19 cellular contexts compared by ENCODE assay signal in genomic region chr10:59434463-59435326, GRCh38.
DNase-seq lines count a peak whose midpoint lies in the region; FAIRE-seq and TF ChIP-seq lines count a peak whose summit lies in the region.
"Had no signal": no experiment of that assay in that cellular context is flagged by ENCODE, and none has a peak within 500 bp of the region (broad histone marks: within the 10 kb centered on the region; RNA-seq: fewer than 3 reads in every experiment).

No MANE protein-coding gene starts in this region.

- CTCF ChIA-PET in activated naive CD4-positive, alpha-beta T cell treated with anti-CD3 and anti-CD28 coated beads, Interleukin-2, amount 10 ng/mL, durations not matched to agents 7 days and 5 days (lab: Charles Lee), result no interaction called here

- H3K27me3 Mint-ChIP-seq in astrocyte (ENCODE audit: low read depth, unreplicated experiment), result no peaks in the 10 kb centered on the region
- H3K27me3 Mint-ChIP-seq in activated naive CD4-positive, alpha-beta T cell treated with anti-CD3 and anti-CD28 coated beads, Interleukin-2, amount 10 ng/mL, durations not matched to agents 7 days and 5 days, result no peaks in the 10 kb centered on the region
- H3K27me3 Mint-ChIP-seq: naive thymus-derived CD8-positive, alpha-beta T cell had no signal

- 51 to 52% methylated on average over 4 of the region's 4 CpGs for WGBS in transverse colon (ENCODE audit: low coverage in 1 of 2), 2 donors

- H3K4me1 ChIP-seq in astrocyte (ENCODE audit: insufficient read depth, low read length), result peaks cover 17% of the 10 kb centered on the region
- H3K4me1 ChIP-seq in transverse colon, result peaks cover 0 to 3% (median 0%) of the 10 kb centered on the region in 4 donors
- H3K4me1 ChIP-seq: thyroid gland had no signal

- TF ChIP-seq CTCF in astrocyte (IDR thresholded peaks at IDR 0.05; ENCODE audit: insufficient read depth, low read depth, low read length) (no peak), transverse colon (IDR thresholded peaks at IDR 0.05) (no peak)

- H3K27ac ChIP-seq in astrocyte (ENCODE audit: low read depth, low read length) (peak overlapping the region; percentile 41), transverse colon (no peak overlapping the region)
- H3K27ac ChIP-seq: thyroid gland had no signal

- peak overlapping the region; percentile 20 for H3K9ac ChIP-seq in astrocyte (ENCODE audit: low read length)

- TF ChIP-seq POLR2A in transverse colon (IDR thresholded peaks at IDR 0.05), result no peak

- no peak overlapping the region for H3K4me3 ChIP-seq in astrocyte (ENCODE audit: insufficient read depth, low read depth, low read length)
- no peak overlapping the region for H3K4me3 ChIP-seq in skeletal muscle cell (ENCODE audit: low read depth, low read length)
- no peak overlapping the region for H3K4me3 ChIP-seq in transverse colon
- H3K4me3 ChIP-seq: esophagus squamous epithelium, thyroid gland had no signal

- no peak overlapping the region for H2AFZ ChIP-seq in astrocyte (ENCODE audit: low read depth, low read length)

- H3K36me3 ChIP-seq in astrocyte (ENCODE audit: insufficient read depth, low read length) (no peaks in the 10 kb centered on the region), transverse colon (no peaks in the 10 kb centered on the region)
- H3K36me3 ChIP-seq: esophagus squamous epithelium, thyroid gland had no signal

- no peaks in the 10 kb centered on the region for H3K9me3 Mint-ChIP-seq in astrocyte (ENCODE audit: unreplicated experiment)
- H3K9me3 Mint-ChIP-seq in activated naive CD4-positive, alpha-beta T cell treated with anti-CD3 and anti-CD28 coated beads, Interleukin-2, amount 10 ng/mL, durations not matched to agents 7 days and 5 days, result no peaks in the 10 kb centered on the region
- H3K9me3 Mint-ChIP-seq: IgD-negative memory B cell had no signal

- no peak for FAIRE-seq in astrocyte (lab: Jason Lieb, UNC)
- FAIRE-seq: TTC549 had no signal

- DNase-seq in HS-27A (ENCODE audit: low read depth) (peak; percentile 41), astrocyte (ENCODE audit: low read depth) (peak; percentile 38), foreskin melanocyte (peak; percentile 64), skeletal muscle cell (ENCODE audit: low read depth) (peak; percentile 30), transverse colon (no peak), middle frontal gyrus (ENCODE audit: extremely low spot score, low spot score) (no peak), RPMI8226 (no peak)
- DNase-seq in activated naive CD4-positive, alpha-beta T cell treated with anti-CD3 and anti-CD28 coated beads, Interleukin-2, amount 10 ng/mL, durations not matched to agents 7 days and 5 days, result no peak
- DNase-seq: activated gamma-delta T cell treated with Interleukin-2 at 50 U/mL for 16 hours; cerebellar nuclear complex; esophagus squamous epithelium; naive thymus-derived CD8-positive, alpha-beta T cell; NCI-H1436 treated with DMSO at 0.1 percent for 48 hours; NCI-H526; Right ventricle myocardium superior; stimulated activated CD4-positive, alpha-beta T cell treated with anti-CD3 and anti-CD28 coated beads, Interleukin-12 subunit alpha, Interleukin-12 subunit beta, amount 100 ng/mL, for 4 hours; thyroid gland had no signal

- no peak overlapping the region for H3K4me3 Mint-ChIP-seq in astrocyte (ENCODE audit: unreplicated experiment)
- H3K4me3 Mint-ChIP-seq in activated naive CD4-positive, alpha-beta T cell treated with anti-CD3 and anti-CD28 coated beads, Interleukin-2, amount 10 ng/mL, durations not matched to agents 7 days and 5 days, result no peak overlapping the region
- H3K4me3 Mint-ChIP-seq: IgD-negative memory B cell; naive thymus-derived CD8-positive, alpha-beta T cell had no signal

- no peaks in the 10 kb centered on the region for H3K9me3 ChIP-seq in astrocyte (ENCODE audit: insufficient read depth, low read depth, low read length)
- no peaks in the 10 kb centered on the region for H3K9me3 ChIP-seq in transverse colon
- H3K9me3 ChIP-seq: esophagus squamous epithelium, thyroid gland had no signal

- in situ Hi-C loops in transverse colon (cut with MboI; ENCODE audit: low pct_ligation_motif_present in 1 of 4, low pct_unique_long_range_greater_than_20kb in 1 of 4, low sequenced_read_pairs in 3 of 4), result no loop called here

- no peak for TF ChIP-seq EP300 in transverse colon (IDR thresholded peaks at IDR 0.05; ENCODE audit: low read depth)

- H3K79me2 ChIP-seq in astrocyte (ENCODE audit: insufficient read depth, low read length), result no peaks in the 10 kb centered on the region

- intact Hi-C loops in transverse colon (cut with DNase I; ENCODE audit: low total_unique reads), result no loop called here

- peak overlapping the region; percentile 53 for H3K4me2 ChIP-seq in astrocyte (ENCODE audit: low read length)

- peaks cover 41% of the 10 kb centered on the region for H3K4me1 Mint-ChIP-seq in astrocyte (ENCODE audit: low read depth, unreplicated experiment)
- H3K4me1 Mint-ChIP-seq in activated naive CD4-positive, alpha-beta T cell treated with anti-CD3 and anti-CD28 coated beads, Interleukin-2, amount 10 ng/mL, durations not matched to agents 7 days and 5 days, result no peaks in the 10 kb centered on the region
- H3K4me1 Mint-ChIP-seq: IgD-negative memory B cell; naive thymus-derived CD8-positive, alpha-beta T cell had no signal

- no peaks in the 10 kb centered on the region for H4K20me1 ChIP-seq in astrocyte (ENCODE audit: insufficient read depth, low read length)

- H3K27ac Mint-ChIP-seq in astrocyte (ENCODE audit: unreplicated experiment), result peak overlapping the region; percentile 72
- H3K27ac Mint-ChIP-seq in activated naive CD4-positive, alpha-beta T cell treated with anti-CD3 and anti-CD28 coated beads, Interleukin-2, amount 10 ng/mL, durations not matched to agents 7 days and 5 days, result no peak overlapping the region
- H3K27ac Mint-ChIP-seq: IgD-negative memory B cell; naive thymus-derived CD8-positive, alpha-beta T cell had no signal

- no peaks in the 10 kb centered on the region for H3K36me3 Mint-ChIP-seq in astrocyte (ENCODE audit: low read depth, unreplicated experiment)
- no peaks in the 10 kb centered on the region for H3K36me3 Mint-ChIP-seq in activated naive CD4-positive, alpha-beta T cell treated with anti-CD3 and anti-CD28 coated beads, Interleukin-2, amount 10 ng/mL, durations not matched to agents 7 days and 5 days
- H3K36me3 Mint-ChIP-seq: IgD-negative memory B cell; naive thymus-derived CD8-positive, alpha-beta T cell had no signal

- H3K27me3 ChIP-seq in astrocyte (ENCODE audit: insufficient read depth, low read length) (no peaks in the 10 kb centered on the region), transverse colon (no peaks in the 10 kb centered on the region)
- H3K27me3 ChIP-seq: esophagus squamous epithelium, thyroid gland had no signal

Comparison
In these comparisons a context has a peak if more than half of its experiments do, and no peak if none do; other contexts are left out.
1. DNase-seq: peak in HS-27A (single experiment), astrocyte (single experiment), foreskin melanocyte (single experiment) and skeletal muscle cell (single experiment); none in transverse colon (single experiment), activated naive CD4-positive, alpha-beta T cell treated with anti-CD3 and anti-CD28 coated beads, Interleukin-2, amount 10 ng/mL, durations not matched to agents 7 days and 5 days (single experiment), middle frontal gyrus (single experiment) and RPMI8226 (single experiment).